ENCODE assay signal across 9 cellular contexts in genomic region chr9:126937444-126937843, GRCh38.
"Had no signal": no experiment of that assay in that cellular context is flagged by ENCODE, and none has a peak within 500 bp of the region (broad histone marks: within the 10 kb centered on the region; RNA-seq: fewer than 3 reads in every experiment).

No MANE protein-coding gene starts in this region.

- H3K27ac ChIP-seq: GM23248 had no signal

- H3K4me3 ChIP-seq: GM23248 had no signal

- FAIRE-seq: H54, HTR-8/SVneo had no signal

- H2AFZ ChIP-seq: GM23248 had no signal

- DNase-seq: GM23248, GOT3, H9, HCEC 1CT, HFFc6, Karpas-422, KG1 had no signal

- H3K9ac ChIP-seq: GM23248 had no signal
